24 cellular contexts compared by ENCODE assay signal in the genomic region with DNA sequence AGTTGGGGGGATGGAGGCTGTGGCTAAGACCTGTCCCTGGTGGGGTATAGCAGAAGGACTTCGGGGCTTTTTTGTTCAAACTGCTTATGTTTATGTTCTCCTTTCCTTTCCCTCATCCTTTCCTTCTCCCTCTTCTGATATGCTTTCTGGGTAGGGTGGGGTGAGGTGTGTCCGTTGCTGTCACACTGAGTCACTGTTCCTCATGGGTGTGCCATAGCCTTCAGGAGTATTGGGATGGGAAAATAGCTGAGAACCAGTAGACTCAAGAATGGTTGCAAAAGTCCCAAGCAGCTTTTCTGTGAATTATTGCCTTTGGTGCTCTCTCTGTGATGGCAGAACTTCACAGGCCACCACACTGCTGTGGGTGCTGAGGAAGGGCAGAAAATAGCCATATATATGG. TPM values are rescaled to one million over a fixed set of nuclear protein-coding genes. Genes with fewer than 3 reads are reported as not detected.
DNase-seq lines count a peak whose midpoint lies in the region; ATAC-seq and TF ChIP-seq lines count a peak whose summit lies in the region.
"Had no signal": no experiment of that assay in that cellular context is flagged by ENCODE, and none has a peak within 500 bp of the region (broad histone marks: within the 10 kb centered on the region; RNA-seq: fewer than 3 reads in every experiment).

No MANE protein-coding gene starts in this region.

- peaks cover 32% of the 10 kb centered on the region for H3K79me2 ChIP-seq in mammary epithelial cell (ENCODE audit: insufficient read depth, low read length)

- H3K27me3 ChIP-seq in mammary epithelial cell (ENCODE audit: insufficient read depth, low read length): no peaks in the 10 kb centered on the region
- H3K27me3 ChIP-seq: stomach had no signal

- no peaks in the 10 kb centered on the region for H3K9me3 ChIP-seq in mammary epithelial cell (replicated peaks; ENCODE audit: insufficient read depth, low read length)
- H3K9me3 ChIP-seq: stomach had no signal

- ATAC-seq in HG02970 (IDR thresholded peaks at IDR 0.05; ENCODE audit: low FRiP score, unreplicated experiment): no peak
- no peak for ATAC-seq in GM21447 (IDR thresholded peaks at IDR 0.05; ENCODE audit: unreplicated experiment)
- ATAC-seq in GM18519 (IDR thresholded peaks at IDR 0.05; ENCODE audit: low FRiP score, unreplicated experiment): no peak
- ATAC-seq: sciatic nerve had no signal

- no peaks in the 10 kb centered on the region for H4K20me1 ChIP-seq in mammary epithelial cell (ENCODE audit: insufficient read depth, low read length)

- intact Hi-C loops in mammary epithelial cell (cut with micrococcal nuclease): loop anchor here (1.0 to 2.0 kb wide), 3 partner anchors 9 to 108 kb away; partner anchors contain the start of gene HDDC2

- H3K27me3 Mint-ChIP-seq in mesothelial cell of epicardium (ENCODE audit: low read depth): no peaks in the 10 kb centered on the region

- peak; percentile 29 for DNase-seq in A172 (ENCODE audit: low spot score)
- DNase-seq in M059J (ENCODE audit: low read depth): peak; percentile 45
- DNase-seq in mammary epithelial cell: peak; percentile 87
- DNase-seq in mesothelial cell of epicardium (ENCODE audit: low spot score in 2 of 2, unreplicated experiment in 2 of 2): no peak
- DNase-seq in NCI-H526 (lab: John Stamatoyannopoulos, UW): no peak
- DNase-seq: activated CD4-positive, alpha-beta memory T cell treated with anti-CD3 and anti-CD28 coated beads, Interleukin-2, amount 10 ng/mL, durations not matched to agents 7 days and 5 days; activated effector memory CD4-positive, alpha-beta T cell treated with Interleukin-2 at 50 U/mL for 16 hours; activated naive CD8-positive, alpha-beta T cell treated with anti-CD3 and anti-CD28 coated beads for 36 hours; AML-193; CD8-positive, alpha-beta memory T cell; GF-D8; hypothalamus; NCI-H1092 treated with DMSO at 0.1 percent for 48 hours; NCI-H1930; NCI-H2227 treated with DMSO at 0.1 percent for 48 hours; NCI-H82; SHP77 treated with DMSO at 0.1 percent for 48 hours; stomach; trophoblast cell had no signal

- H3K4me2 ChIP-seq in mammary epithelial cell (ENCODE audit: insufficient read depth, low read depth, low read length): peak overlapping the region; percentile 80

- H3K36me3 ChIP-seq in mammary epithelial cell (ENCODE audit: insufficient read depth, low read length): no peaks in the 10 kb centered on the region
- H3K36me3 ChIP-seq: stomach had no signal

- H2AFZ ChIP-seq in mammary epithelial cell (ENCODE audit: low read depth, low read length): peak overlapping the region; percentile 25

- H3K36me3 Mint-ChIP-seq in mesothelial cell of epicardium: no peaks in the 10 kb centered on the region
- H3K36me3 Mint-ChIP-seq: activated naive CD8-positive, alpha-beta T cell treated with anti-CD3 and anti-CD28 coated beads for 36 hours; CD8-positive, alpha-beta memory T cell had no signal

- in situ Hi-C loops in mammary epithelial cell (cut with MboI; ENCODE audit: low sequenced_read_pairs in 2 of 2): no loop called here

- CTCF ChIA-PET in mammary epithelial cell (lab: Charles Lee; ENCODE audit: low non-redundant PET): no interaction called here

- TF ChIP-seq CTCF in mammary epithelial cell (conservative IDR thresholded peaks at IDR 0.05 in 1 of 2, IDR thresholded peaks at IDR 0.05 in 1 of 2; ENCODE audit: extremely low read depth in 1 of 2, insufficient read depth in 1 of 2, low read depth in 1 of 2, low read length in 2 of 2): no peak
- TF ChIP-seq CTCF in mesothelial cell of epicardium (IDR thresholded peaks at IDR 0.05; ENCODE audit: unreplicated experiment): no peak

- H3K9me3 Mint-ChIP-seq in mesothelial cell of epicardium: no peaks in the 10 kb centered on the region
- H3K9me3 Mint-ChIP-seq: activated CD4-positive, alpha-beta memory T cell treated with anti-CD3 and anti-CD28 coated beads, Interleukin-2, amount 10 ng/mL, durations not matched to agents 7 days and 5 days; activated naive CD8-positive, alpha-beta T cell treated with anti-CD3 and anti-CD28 coated beads for 36 hours; CD8-positive, alpha-beta memory T cell had no signal

- no TSS peak for BruUV-seq in mammary epithelial cell (replicated peaks; lab: Mats Ljungman, UMichigan)

- peak overlapping the region; percentile 95 for H3K27ac ChIP-seq in mammary epithelial cell (ENCODE audit: insufficient read depth, low read depth, low read length)
- H3K27ac ChIP-seq: 22Rv1, stomach had no signal

- H3K9ac ChIP-seq in mammary epithelial cell (ENCODE audit: insufficient read depth, low read length): peak overlapping the region; percentile 75

- peak overlapping the region; percentile 12 for H3K27ac Mint-ChIP-seq in mesothelial cell of epicardium
- H3K27ac Mint-ChIP-seq: activated CD4-positive, alpha-beta memory T cell treated with anti-CD3 and anti-CD28 coated beads, Interleukin-2, amount 10 ng/mL, durations not matched to agents 7 days and 5 days; activated naive CD8-positive, alpha-beta T cell treated with anti-CD3 and anti-CD28 coated beads for 36 hours; CD8-positive, alpha-beta memory T cell had no signal

- WGBS in mammary epithelial cell (ENCODE audit: low coverage, missing lambda C conversion rate): 17% methylated on average over 2 of the region's 2 CpGs

- H3K4me1 Mint-ChIP-seq in mesothelial cell of epicardium: peaks cover 70% of the 10 kb centered on the region

- H3K4me1 ChIP-seq in mammary epithelial cell (ENCODE audit: insufficient read depth, low read length): peaks cover 35% of the 10 kb centered on the region

- no peak overlapping the region for H3K4me3 ChIP-seq in mammary epithelial cell (replicated peaks in 1 of 3; ENCODE audit: insufficient read depth in 1 of 3, low read depth in 2 of 3, low read length in 3 of 3)
- H3K4me3 ChIP-seq: stomach had no signal

- no peak overlapping the region for H3K4me3 Mint-ChIP-seq in mesothelial cell of epicardium
- H3K4me3 Mint-ChIP-seq: activated CD4-positive, alpha-beta memory T cell treated with anti-CD3 and anti-CD28 coated beads, Interleukin-2, amount 10 ng/mL, durations not matched to agents 7 days and 5 days; activated naive CD8-positive, alpha-beta T cell treated with anti-CD3 and anti-CD28 coated beads for 36 hours; CD8-positive, alpha-beta memory T cell had no signal

- dilution Hi-C loops in mammary epithelial cell (cut with HindIII; ENCODE audit: low sequenced_read_pairs): no loop called here

RNA-seq across cellular contexts. Expression of gene TPD52L1, which starts 39.6 kb away (rescaled TPM):
- 2.9 and 3.2 TPM in 2 replicates for total RNA-seq in A172 (2014; rRNA removed; shearing (Covaris generic))
- 74.4 and 92.1 TPM in 2 replicates for total RNA-seq in M059J (2014; rRNA removed; shearing (Covaris generic))
- total RNA-seq in mammary epithelial cell: 100 to 1,000 TPM; 115 to 269 TPM
- 171 TPM for polyA plus RNA-seq in mammary epithelial cell
- polyA minus RNA-seq in mammary epithelial cell: 86.8 TPM
- 200 to 212 TPM (median 209 TPM) in 3 replicates for total RNA-seq in mesothelial cell of epicardium
- total RNA-seq: activated CD4-positive, alpha-beta memory T cell treated with anti-CD3 and anti-CD28 coated beads, Interleukin-2, amount 10 ng/mL, durations not matched to agents 7 days and 5 days; CD8-positive, alpha-beta memory T cell had no signal

Comparison
In these comparisons a context has a peak if more than half of its experiments do, and no peak if none do; other contexts are left out.
1. DNase-seq: peak in A172 (single experiment), M059J (single experiment) and mammary epithelial cell (single experiment); none in mesothelial cell of epicardium (0 of 2) and NCI-H526 (0 of 2).
2. RNA of gene TPD52L1, which starts 39.6 kb away (total RNA-seq): 115 to 269 TPM in mammary epithelial cell, 200 to 212 TPM in mesothelial cell of epicardium and 74.4 to 92.1 TPM in M059J; 2.9 to 3.2 TPM in A172; every median in the first group is over 10 times any median in the second.